In genomic region chr11:126282361-126282741, GRCh38 we compare ENCODE assay signal across 8 cellular contexts. TPM values are rescaled to one million over a fixed set of nuclear protein-coding genes. Genes with fewer than 3 reads are reported as not detected.
DNase-seq lines count a peak whose midpoint lies in the region; ATAC-seq and TF ChIP-seq lines count a peak whose summit lies in the region.

No MANE protein-coding gene starts in this region.

- H3K27me3 ChIP-seq in Panc1 (ENCODE audit: control insufficient read depth, insufficient read depth, low read length) (no peaks in the 10 kb centered on the region), cardiac muscle cell (no peaks in the 10 kb centered on the region)

- intact Hi-C loops in Panc1 (cut with micrococcal nuclease; ENCODE audit: unreplicated experiment) = no loop called here

- H3K4me3 ChIP-seq in Panc1 (ENCODE audit: low read depth in 2 of 2, low read length in 2 of 2) (peak overlapping the region; percentile 68 to 97), cardiac muscle cell (peak overlapping the region; percentile 46)

- peaks cover 56% of the 10 kb centered on the region for H3K4me1 Mint-ChIP-seq in activated naive CD8-positive, alpha-beta T cell treated with anti-CD3 and anti-CD28 coated beads, Interleukin-2, amount 50 U/mL, for 24 hours

- BruUV-seq in Panc1 (replicated peaks; lab: Mats Ljungman, UMichigan) = no TSS peak

- TF ChIP-seq CTCF in C4-2B (conservative IDR thresholded peaks at IDR 0.05) = no peak
- no peak for TF ChIP-seq CTCF in Panc1 (IDR thresholded peaks at IDR 0.05)
- TF ChIP-seq CTCF in cardiac muscle cell (IDR thresholded peaks at IDR 0.05; ENCODE audit: low read depth, low read length) = no peak
- no peak for TF ChIP-seq CTCF in GM10248 (IDR thresholded peaks at IDR 0.05; ENCODE audit: control extremely low read depth, extremely low read depth, low read depth, missing control alignments)

- DNase-seq in Panc1 (ENCODE audit: low read depth, low spot score) = no peak
- DNase-seq in activated naive CD8-positive, alpha-beta T cell treated with anti-CD3 and anti-CD28 coated beads, Interleukin-2, amount 50 U/mL, for 24 hours = peak; percentile 38
- DNase-seq in cardiac muscle cell (ENCODE audit: low read depth in 1 of 2, low spot score in 1 of 2) = peak; percentile 35 to 63
- DNase-seq in nucleus accumbens (lab: John Stamatoyannopoulos, UW) = peak in 37 of 56 donors; percentile 13 to 73 (median 40)
- DNase-seq in GM10248 (ENCODE audit: extremely low spot score) = no peak

- H3K36me3 ChIP-seq in Panc1 (ENCODE audit: control insufficient read depth, insufficient read depth, low read length) = peaks cover 3% of the 10 kb centered on the region; the same call in 1 of the 2 replicates
- H3K36me3 ChIP-seq in cardiac muscle cell = no peaks in the 10 kb centered on the region

- H3K27ac ChIP-seq in C4-2B (peak overlapping the region; percentile 85), Panc1 (ENCODE audit: low read length) (peak overlapping the region; percentile 78), cardiac muscle cell (no peak overlapping the region)

- CTCF ChIA-PET in Panc1 (lab: Charles Lee) (no interaction called here), GM10248 (lab: Yijun Ruan, JAX) (interaction anchor here (1.4 to 1.7 kb wide), 3 partner anchors 8 to 28 kb away, joined by 4 to 6 read pairs (median 4); no protein-coding TSS in a partner anchor)

- peak overlapping the region; percentile 83 for H3K4me3 Mint-ChIP-seq in activated naive CD8-positive, alpha-beta T cell treated with anti-CD3 and anti-CD28 coated beads, Interleukin-2, amount 50 U/mL, for 24 hours

- H3K4me1 ChIP-seq in Panc1 (ENCODE audit: control insufficient read depth, insufficient read depth, low read length) = peaks cover 11% of the 10 kb centered on the region; the same call in 1 of the 2 replicates
- peaks cover 19% of the 10 kb centered on the region for H3K4me1 ChIP-seq in cardiac muscle cell (ENCODE audit: low read depth)

- H3K9me3 Mint-ChIP-seq in activated naive CD8-positive, alpha-beta T cell treated with anti-CD3 and anti-CD28 coated beads, Interleukin-2, amount 50 U/mL, for 24 hours = no peaks in the 10 kb centered on the region

- in situ Hi-C loops in Panc1 (cut with HindIII; ENCODE audit: low pct_unique_long_range_greater_than_20kb, low sequenced_read_pairs) = no loop called here

- H3K9me3 ChIP-seq in Panc1 (ENCODE audit: control insufficient read depth, insufficient read depth, low read depth, low read length) (no peaks in the 10 kb centered on the region), cardiac muscle cell (ENCODE audit: low read depth) (no peaks in the 10 kb centered on the region)

- no peaks in the 10 kb centered on the region for H3K27me3 Mint-ChIP-seq in activated naive CD8-positive, alpha-beta T cell treated with anti-CD3 and anti-CD28 coated beads, Interleukin-2, amount 50 U/mL, for 24 hours

- H3K36me3 Mint-ChIP-seq in activated naive CD8-positive, alpha-beta T cell treated with anti-CD3 and anti-CD28 coated beads, Interleukin-2, amount 50 U/mL, for 24 hours (ENCODE audit: low read depth) = peaks cover 12% of the 10 kb centered on the region

- POLR2A ChIA-PET in Panc1 (lab: Charles Lee) (no interaction called here), GM10248 (lab: Yijun Ruan, JAX) (no interaction called here)

- peak overlapping the region; percentile 88 for H3K27ac Mint-ChIP-seq in activated naive CD8-positive, alpha-beta T cell treated with anti-CD3 and anti-CD28 coated beads, Interleukin-2, amount 50 U/mL, for 24 hours

- ATAC-seq in GM21737 (IDR thresholded peaks at IDR 0.05; ENCODE audit: unreplicated experiment) (peak; percentile 31), Panc1 (peak; percentile 57), GM21367 (IDR thresholded peaks at IDR 0.05; ENCODE audit: unreplicated experiment) (no peak)
- ATAC-seq in activated naive CD8-positive, alpha-beta T cell treated with anti-CD3 and anti-CD28 coated beads, Interleukin-2, amount 50 U/mL, for 24 hours = peak; percentile 35

RNA-seq across cellular contexts. Expression of gene TIRAP, which starts 0.5 kb away (rescaled TPM):
- 19.3 TPM for total RNA-seq in Panc1 (2021; ENCODE audit: unreplicated experiment)
- 14.4 TPM for polyA plus RNA-seq in Panc1 (2012; ENCODE audit: insufficient read length)
- 4.2 and 6.7 TPM in 2 replicates for total RNA-seq in cardiac muscle cell
- 2.4 and 4.9 TPM in 2 replicates for polyA plus RNA-seq in cardiac muscle cell

RNA-seq across cellular contexts. Expression of gene FOXRED1, which starts 13.4 kb away (rescaled TPM):
- total RNA-seq in Panc1 (2021; ENCODE audit: unreplicated experiment) (44.8 TPM), cardiac muscle cell (38.5 and 38.7 TPM in 2 replicates)
- 30.2 TPM for polyA plus RNA-seq in Panc1 (2012; ENCODE audit: insufficient read length)
- polyA plus RNA-seq in cardiac muscle cell = 59.3 and 68.5 TPM in 2 replicates

RNA-seq across cellular contexts. Expression of gene SRPRA, which starts 13.7 kb away (rescaled TPM):
- total RNA-seq in Panc1 (2021; ENCODE audit: unreplicated experiment) (149 TPM), cardiac muscle cell (42.9 and 60.2 TPM in 2 replicates)
- 135 TPM for polyA plus RNA-seq in Panc1 (2012; ENCODE audit: insufficient read length)
- polyA plus RNA-seq in cardiac muscle cell = 62.1 and 76.6 TPM in 2 replicates

RNA-seq across cellular contexts. Expression of gene DCPS, which starts 21.5 kb away (rescaled TPM):
- 34.8 TPM for total RNA-seq in Panc1 (2021; ENCODE audit: unreplicated experiment)
- 52.2 TPM for polyA plus RNA-seq in Panc1 (2012; ENCODE audit: insufficient read length)
- 13.1 and 16.5 TPM in 2 replicates for total RNA-seq in cardiac muscle cell
- 27.0 and 27.4 TPM in 2 replicates for polyA plus RNA-seq in cardiac muscle cell

Comparison
In these comparisons a context has a peak if more than half of its experiments do, and no peak if none do; other contexts are left out.
1. DNase-seq: peak in activated naive CD8-positive, alpha-beta T cell treated with anti-CD3 and anti-CD28 coated beads, Interleukin-2, amount 50 U/mL, for 24 hours (single experiment), cardiac muscle cell (2 of 2) and nucleus accumbens (37 of 56); none in Panc1 (single experiment) and GM10248 (single experiment).